In genomic region chr15:48073881-48074280, GRCh38 we compare ENCODE assay signal across 35 cellular contexts. TPM values are rescaled to one million over a fixed set of nuclear protein-coding genes. Genes with fewer than 3 reads are reported as not detected.
"Had no signal": no experiment of that assay in that cellular context is flagged by ENCODE, and none has a peak within 500 bp of the region (broad histone marks: within the 10 kb centered on the region; RNA-seq: fewer than 3 reads in every experiment).

No MANE protein-coding gene starts in this region.

- H3K27me3 ChIP-seq: ascending aorta, cardiac muscle cell had no signal

- DNase-seq: activated B cell treated with CpG ODN at 0.5 μM for 24 hours; activated CD4-positive, alpha-beta memory T cell treated with anti-CD3 and anti-CD28 coated beads, Interleukin-2, amount 10 ng/mL, durations not matched to agents 7 days and 5 days; activated CD4-positive, alpha-beta T cell treated with anti-CD3 and anti-CD28 coated beads for 48 hours; activated CD4-positive, alpha-beta T cell treated with anti-CD3 and anti-CD28 coated beads, Interleukin-2, amount 10 ng/mL, durations not matched to agents 7 days and 5 days; activated CD4-positive, alpha-beta T cell treated with anti-CD3 and anti-CD28 coated beads, Interleukin-2, amount 50 U/mL, for 48 hours; activated CD4-positive, CD25-positive, alpha-beta regulatory T cell treated with anti-CD3 and anti-CD28 coated beads, Interleukin-2, amount 50 U/mL, for 72 hours; activated CD8-positive, alpha-beta memory T cell treated with anti-CD3 and anti-CD28 coated beads for 24 hours; activated CD8-positive, alpha-beta memory T cell treated with anti-CD3 and anti-CD28 coated beads, Interleukin-2, amount 10 ng/mL, durations not matched to agents 7 days and 5 days; activated CD8-positive, alpha-beta memory T cell treated with anti-CD3 and anti-CD28 coated beads, Interleukin-2, amount 50 U/mL, for 48 hours; activated CD8-positive, alpha-beta T cell treated with anti-CD3 and anti-CD28 coated beads, Interleukin-2, amount 10 ng/mL, durations not matched to agents 7 days and 5 days; activated effector memory CD4-positive, alpha-beta T cell treated with Interleukin-2 at 50 U/mL for 16 hours; activated gamma-delta T cell; activated naive CD4-positive, alpha-beta T cell treated with anti-CD3 and anti-CD28 coated beads, Interleukin-2, amount 10 ng/mL, durations not matched to agents 7 days and 5 days; activated naive CD4-positive, alpha-beta T cell treated with Interleukin-2 at 50 U/mL for 16 hours; activated naive CD8-positive, alpha-beta T cell treated with anti-CD3 and anti-CD28 coated beads, Interleukin-2, amount 10 ng/mL, durations not matched to agents 7 days and 5 days; activated naive CD8-positive, alpha-beta T cell treated with anti-CD3 and anti-CD28 coated beads, Interleukin-2, amount 50 U/mL, for 24 hours; activated T-cell treated with anti-CD3 and anti-CD28 coated beads, Interleukin-2, amount 50 U/mL, for 24 hours; activated T-cell treated with anti-CD3 and anti-CD28 coated beads, Interleukin-2, amount 50 U/mL, for 48 hours; amygdala; anterior cingulate cortex; cerebellar nuclear complex; T-helper 1 cell; T-helper 2 cell; T-helper 9 cell had no signal

- ATAC-seq: activated CD8-positive, alpha-beta memory T cell treated with anti-CD3 and anti-CD28 coated beads, Interleukin-2, amount 10 ng/mL, durations not matched to agents 7 days and 5 days; activated CD8-positive, alpha-beta T cell treated with anti-CD3 and anti-CD28 coated beads, Interleukin-2, amount 10 ng/mL, durations not matched to agents 7 days and 5 days; activated naive CD8-positive, alpha-beta T cell treated with anti-CD3 and anti-CD28 coated beads, Interleukin-2, amount 50 U/mL, for 24 hours had no signal

- H3K9me3 Mint-ChIP-seq: activated CD4-positive, alpha-beta memory T cell treated with anti-CD3 and anti-CD28 coated beads, Interleukin-2, amount 10 ng/mL, durations not matched to agents 7 days and 5 days; activated CD4-positive, alpha-beta T cell treated with anti-CD3 and anti-CD28 coated beads, Interleukin-2, amount 10 ng/mL, durations not matched to agents 7 days and 5 days; activated naive CD4-positive, alpha-beta T cell treated with anti-CD3 and anti-CD28 coated beads, Interleukin-2, amount 10 ng/mL, durations not matched to agents 7 days and 5 days; activated naive CD8-positive, alpha-beta T cell treated with anti-CD3 and anti-CD28 coated beads, Interleukin-2, amount 10 ng/mL, durations not matched to agents 7 days and 5 days; activated naive CD8-positive, alpha-beta T cell treated with anti-CD3 and anti-CD28 coated beads, Interleukin-2, amount 50 U/mL, for 24 hours; activated T-helper 2 cell treated with anti-CD3 and anti-CD28 coated beads, Interferon-gamma antibody, Interleukin-2, Interleukin-4, amounts not matched to agents 10 μg/mL and 5 μg/mL and 100 μg/mL, durations not matched to agents 14 hours and 24 hours and 36 hours; central memory CD8-positive, alpha-beta T cell; T-helper 1 cell treated with Interleukin-12 subunit alpha and Interleukin-12 subunit beta and Interleukin-4 antibody, amounts not matched to agents 30 μg/mL and 1 μg/mL, for 36 hours; T-helper 2 cell treated with Interferon-gamma antibody and Interleukin-4, amounts not matched to agents 5 μg/mL and 100 μg/mL, for 36 hours had no signal

- H3K4me1 Mint-ChIP-seq: activated B cell treated with CpG ODN at 0.5 μM for 24 hours; activated CD4-positive, alpha-beta memory T cell treated with anti-CD3 and anti-CD28 coated beads, Interleukin-2, amount 10 ng/mL, durations not matched to agents 7 days and 5 days; activated CD4-positive, alpha-beta T cell treated with anti-CD3 and anti-CD28 coated beads, Interleukin-2, amount 10 ng/mL, durations not matched to agents 7 days and 5 days; activated CD8-positive, alpha-beta memory T cell treated with anti-CD3 and anti-CD28 coated beads, Interleukin-2, amount 10 ng/mL, durations not matched to agents 7 days and 5 days; activated naive CD4-positive, alpha-beta T cell treated with anti-CD3 and anti-CD28 coated beads, Interleukin-2, amount 10 ng/mL, durations not matched to agents 7 days and 5 days; activated naive CD4-positive, alpha-beta T cell treated with anti-CD3 and anti-CD28 coated beads, Interleukin-2, amount 50 U/mL, for 24 hours; activated naive CD8-positive, alpha-beta T cell treated with anti-CD3 and anti-CD28 coated beads, Interleukin-2, amount 10 ng/mL, durations not matched to agents 7 days and 5 days; activated naive CD8-positive, alpha-beta T cell treated with anti-CD3 and anti-CD28 coated beads, Interleukin-2, amount 50 U/mL, for 24 hours; central memory CD8-positive, alpha-beta T cell had no signal

- H3K36me3 Mint-ChIP-seq: activated CD8-positive, alpha-beta memory T cell treated with anti-CD3 and anti-CD28 coated beads, Interleukin-2, amount 10 ng/mL, durations not matched to agents 7 days and 5 days; activated naive CD4-positive, alpha-beta T cell treated with anti-CD3 and anti-CD28 coated beads, Interleukin-2, amount 10 ng/mL, durations not matched to agents 7 days and 5 days; activated naive CD4-positive, alpha-beta T cell treated with anti-CD3 and anti-CD28 coated beads, Interleukin-2, amount 50 U/mL, for 24 hours; activated naive CD8-positive, alpha-beta T cell; activated naive CD8-positive, alpha-beta T cell treated with anti-CD3 and anti-CD28 coated beads, Interleukin-2, amount 10 ng/mL, durations not matched to agents 7 days and 5 days; brain had no signal

- H3K4me3 ChIP-seq: ascending aorta, cardiac muscle cell had no signal

- H3K36me3 ChIP-seq: ascending aorta, cardiac muscle cell had no signal

- H3K9me3 ChIP-seq: ascending aorta had no signal

- H3K4me3 Mint-ChIP-seq: activated B cell treated with CpG ODN at 0.5 μM for 24 hours; activated CD4-positive, alpha-beta memory T cell treated with anti-CD3 and anti-CD28 coated beads, Interleukin-2, amount 10 ng/mL, durations not matched to agents 7 days and 5 days; activated CD4-positive, alpha-beta T cell treated with anti-CD3 and anti-CD28 coated beads, Interleukin-2, amount 10 ng/mL, durations not matched to agents 7 days and 5 days; activated CD8-positive, alpha-beta memory T cell treated with anti-CD3 and anti-CD28 coated beads, Interleukin-2, amount 10 ng/mL, durations not matched to agents 7 days and 5 days; activated CD8-positive, alpha-beta T cell treated with anti-CD3 and anti-CD28 coated beads, Interleukin-2, amount 10 ng/mL, durations not matched to agents 7 days and 5 days; activated naive CD4-positive, alpha-beta T cell treated with anti-CD3 and anti-CD28 coated beads, Interleukin-2, amount 10 ng/mL, durations not matched to agents 7 days and 5 days; activated naive CD4-positive, alpha-beta T cell treated with anti-CD3 and anti-CD28 coated beads, Interleukin-2, amount 50 U/mL, for 24 hours; activated naive CD8-positive, alpha-beta T cell; activated naive CD8-positive, alpha-beta T cell treated with anti-CD3 and anti-CD28 coated beads, Interleukin-2, amount 10 ng/mL, durations not matched to agents 7 days and 5 days; activated naive CD8-positive, alpha-beta T cell treated with anti-CD3 and anti-CD28 coated beads, Interleukin-2, amount 50 U/mL, for 24 hours; activated T-cell treated with anti-CD3 and anti-CD28 coated beads, Interleukin-2, amount 50 U/mL, for 24 hours; brain; central memory CD8-positive, alpha-beta T cell; T-helper 1 cell treated with Interleukin-12 subunit alpha and Interleukin-12 subunit beta and Interleukin-4 antibody, amounts not matched to agents 30 μg/mL and 1 μg/mL, for 36 hours; T-helper 2 cell treated with Interferon-gamma antibody and Interleukin-4, amounts not matched to agents 5 μg/mL and 100 μg/mL, for 36 hours had no signal

- H3K27ac Mint-ChIP-seq: activated B cell treated with CpG ODN at 0.5 μM for 24 hours; activated CD4-positive, alpha-beta memory T cell treated with anti-CD3 and anti-CD28 coated beads, Interleukin-2, amount 10 ng/mL, durations not matched to agents 7 days and 5 days; activated CD4-positive, alpha-beta T cell treated with anti-CD3 and anti-CD28 coated beads, Interleukin-2, amount 10 ng/mL, durations not matched to agents 7 days and 5 days; activated CD8-positive, alpha-beta memory T cell treated with anti-CD3 and anti-CD28 coated beads, Interleukin-2, amount 10 ng/mL, durations not matched to agents 7 days and 5 days; activated CD8-positive, alpha-beta T cell treated with anti-CD3 and anti-CD28 coated beads, Interleukin-2, amount 10 ng/mL, durations not matched to agents 7 days and 5 days; activated naive CD4-positive, alpha-beta T cell treated with anti-CD3 and anti-CD28 coated beads, Interleukin-2, amount 10 ng/mL, durations not matched to agents 7 days and 5 days; activated naive CD4-positive, alpha-beta T cell treated with anti-CD3 and anti-CD28 coated beads, Interleukin-2, amount 50 U/mL, for 24 hours; activated naive CD8-positive, alpha-beta T cell; activated naive CD8-positive, alpha-beta T cell treated with anti-CD3 and anti-CD28 coated beads, Interleukin-2, amount 10 ng/mL, durations not matched to agents 7 days and 5 days; activated naive CD8-positive, alpha-beta T cell treated with anti-CD3 and anti-CD28 coated beads, Interleukin-2, amount 50 U/mL, for 24 hours; activated T-cell treated with anti-CD3 and anti-CD28 coated beads, Interleukin-2, amount 50 U/mL, for 24 hours; activated T-helper 2 cell treated with anti-CD3 and anti-CD28 coated beads, Interferon-gamma antibody, Interleukin-2, Interleukin-4, amounts not matched to agents 10 μg/mL and 5 μg/mL and 100 μg/mL, durations not matched to agents 14 hours and 24 hours and 36 hours; brain; T-helper 1 cell treated with Interleukin-12 subunit alpha and Interleukin-12 subunit beta and Interleukin-4 antibody, amounts not matched to agents 30 μg/mL and 1 μg/mL, for 36 hours; T-helper 2 cell treated with Interferon-gamma antibody and Interleukin-4, amounts not matched to agents 5 μg/mL and 100 μg/mL, for 36 hours had no signal

- H3K27ac ChIP-seq: ascending aorta, cardiac muscle cell, VCaP had no signal

- H3K4me1 ChIP-seq: ascending aorta had no signal

RNA-seq across cellular contexts. Expression of gene SLC24A5, which starts 46.9 kb away (rescaled TPM):
- polyA plus RNA-seq: adipose tissue, cardiac muscle cell had no signal
